ENCODE assay signal across 8 cellular contexts in genomic region chr11:56611174-56611573, GRCh38. TPM values are rescaled to one million over a fixed set of nuclear protein-coding genes. Genes with fewer than 3 reads are reported as not detected.
"Had no signal": no experiment of that assay in that cellular context is flagged by ENCODE, and none has a peak within 500 bp of the region (broad histone marks: within the 10 kb centered on the region; RNA-seq: fewer than 3 reads in every experiment).

No MANE protein-coding gene starts in this region.

- ATAC-seq: K562 had no signal

- H3K4me3 Mint-ChIP-seq: H9 had no signal

- FAIRE-seq: H1, H54, HTR-8/SVneo, K562 had no signal

- H3K9me3 Mint-ChIP-seq: H9 had no signal

- H3K27ac Mint-ChIP-seq: H9 had no signal

- DNase-seq: H9, HCEC 1CT, KG1 had no signal

- H3K4me3 ChIP-seq: K562 had no signal

RNA-seq across cellular contexts. Expression of gene OR5M1, which starts 3.5 kb away (rescaled TPM):
- total RNA-seq: H1, H9, HT-29, K562 had no signal
- polyA plus RNA-seq: H1, K562 had no signal

RNA-seq across cellular contexts. Expression of gene OR5AP2, which starts 31.1 kb away (rescaled TPM):
- total RNA-seq: H1, H9, HT-29, K562 had no signal
- polyA plus RNA-seq: H1, K562 had no signal

RNA-seq across cellular contexts. Expression of gene OR5M10, which starts 33.7 kb away (rescaled TPM):
- total RNA-seq: H1, H9, HT-29, K562 had no signal
- polyA plus RNA-seq: H1, K562 had no signal

RNA-seq across cellular contexts. Expression of gene OR5AR1, which starts 52.3 kb away (rescaled TPM):
- total RNA-seq: H1, H9, HT-29, K562 had no signal
- polyA plus RNA-seq: K562 had no signal
